In genomic region chr17:61743766-61744165, GRCh38 we compare ENCODE assay signal across 6 cellular contexts.
"Had no signal": no experiment of that assay in that cellular context is flagged by ENCODE, and none has a peak within 500 bp of the region (broad histone marks: within the 10 kb centered on the region; RNA-seq: fewer than 3 reads in every experiment).

No MANE protein-coding gene starts in this region.

- FAIRE-seq: GM12891, GM12892, GM18507, GM19239 had no signal

- DNase-seq: GDM1, GF-D8 had no signal
